In genomic region chr4:7877131-7877530, GRCh38 we compare ENCODE assay signal across 15 cellular contexts.
DNase-seq lines count a peak whose midpoint lies in the region; ATAC-seq and TF ChIP-seq lines count a peak whose summit lies in the region.
"Had no signal": no experiment of that assay in that cellular context is flagged by ENCODE, and none has a peak within 500 bp of the region (broad histone marks: within the 10 kb centered on the region; RNA-seq: fewer than 3 reads in every experiment).

No MANE protein-coding gene starts in this region.

- H3K27ac ChIP-seq in A673 (ENCODE audit: low read depth, low read length, poor library complexity, severe bottlenecking), result peak overlapping the region; percentile 18
- H3K27ac ChIP-seq in CD4-positive, alpha-beta memory T cell (ENCODE audit: low read depth, low read length), result peak overlapping the region; percentile 44
- peak overlapping the region; percentile 60 to 70 for H3K27ac ChIP-seq in ascending aorta
- peak overlapping the region; percentile 44 for H3K27ac ChIP-seq in naive thymus-derived CD4-positive, alpha-beta T cell (ENCODE audit: low read depth, low read length)
- no peak overlapping the region for H3K27ac ChIP-seq in WERI-Rb-1
- H3K27ac ChIP-seq: C4-2B, parathyroid adenoma, SJCRH30 had no signal

- no peaks in the 10 kb centered on the region for H3K36me3 ChIP-seq in A673 (ENCODE audit: insufficient read depth, low read length, poor library complexity, severe bottlenecking)
- no peaks in the 10 kb centered on the region for H3K36me3 ChIP-seq in CD4-positive, alpha-beta memory T cell (ENCODE audit: insufficient read depth, low read length)
- H3K36me3 ChIP-seq in ascending aorta, result no peaks in the 10 kb centered on the region
- H3K36me3 ChIP-seq in naive thymus-derived CD4-positive, alpha-beta T cell (ENCODE audit: control insufficient read depth in 2 of 3, insufficient read depth in 3 of 3, low read length in 3 of 3), result no peaks in the 10 kb centered on the region
- H3K36me3 ChIP-seq in WERI-Rb-1, result no peaks in the 10 kb centered on the region
- H3K36me3 ChIP-seq: SJCRH30, tibial nerve had no signal

- no peaks in the 10 kb centered on the region for H3K9me3 Mint-ChIP-seq in CD4-positive, alpha-beta memory T cell
- peaks cover 0 to 1% (median 0%) of the 10 kb centered on the region in 11 donors for H3K9me3 Mint-ChIP-seq in naive thymus-derived CD4-positive, alpha-beta T cell

- peak overlapping the region in 7 of 8 donors; percentile 76 to 94 (median 84) for H3K4me3 Mint-ChIP-seq in CD4-positive, alpha-beta memory T cell
- peak overlapping the region in 9 of 10 donors; percentile 50 to 78 (median 67) for H3K4me3 Mint-ChIP-seq in naive thymus-derived CD4-positive, alpha-beta T cell
- H3K4me3 Mint-ChIP-seq: IgD-negative memory B cell had no signal

- ATAC-seq in naive thymus-derived CD4-positive, alpha-beta T cell, result no peak

- H3K4me1 ChIP-seq in A673 (ENCODE audit: insufficient read depth, low read length, poor library complexity, severe bottlenecking), result peaks cover 22% of the 10 kb centered on the region
- peaks cover 42% of the 10 kb centered on the region for H3K4me1 ChIP-seq in CD4-positive, alpha-beta memory T cell (ENCODE audit: insufficient read depth, low read length)
- peaks cover 6 to 32% of the 10 kb centered on the region in 2 donors for H3K4me1 ChIP-seq in ascending aorta
- H3K4me1 ChIP-seq in naive thymus-derived CD4-positive, alpha-beta T cell (ENCODE audit: control insufficient read depth in 2 of 2, insufficient read depth in 2 of 2, low read length in 2 of 2), result peaks cover 5 to 22% of the 10 kb centered on the region in 2 donors

- CTCF ChIA-PET in A673 (lab: Charles Lee), result no interaction called here
- CTCF ChIA-PET in CD4-positive, alpha-beta memory T cell (lab: Charles Lee; ENCODE audit: partially characterized antibody), result interaction anchor here (0.8 to 6.5 kb wide), 19 partner anchors 9 to 111 kb away, joined by 3 to 87 read pairs (median 4); partner anchors contain the start of gene AFAP1
- CTCF ChIA-PET in naive thymus-derived CD4-positive, alpha-beta T cell (lab: Charles Lee), result interaction anchor here (0.6 to 2.6 kb wide), 13 partner anchors 12 to 809 kb away, joined by 3 to 22 read pairs (median 3); partner anchors contain the start of genes AFAP1 and GRPEL1

- DNase-seq in A673 (ENCODE audit: low spot score) (no peak), ascending aorta (ENCODE audit: low spot score in 2 of 2) (peak in 1 of 2 donors; percentile 59), DMS153 (lab: John Stamatoyannopoulos, UW) (no peak), T-helper 9 cell (no peak), WERI-Rb-1 (no peak)
- no peak for DNase-seq in CD4-positive, alpha-beta memory T cell
- DNase-seq in naive thymus-derived CD4-positive, alpha-beta T cell, result no peak
- DNase-seq in stimulated activated CD4-positive, alpha-beta T cell treated with anti-CD3 and anti-CD28 coated beads, Interleukin-1b, Interleukin-23, amount 100 ng/mL, for 48 hours, result no peak
- DNase-seq: mammary epithelial cell, NCI-H2171 treated with DMSO at 0.1 percent for 48 hours, SJCRH30 had no signal

- POLR2A ChIA-PET in A673 (lab: Charles Lee; ENCODE audit: low non-redundant PET), result no interaction called here
- POLR2A ChIA-PET in CD4-positive, alpha-beta memory T cell (lab: Charles Lee; ENCODE audit: partially characterized antibody), result interaction anchor here (0.8 to 2.3 kb wide), 9 partner anchors 9 to 75 kb away, joined by 3 to 34 read pairs (median 5); partner anchors contain the start of gene AFAP1
- POLR2A ChIA-PET in naive thymus-derived CD4-positive, alpha-beta T cell (lab: Charles Lee), result interaction anchor here (0.9 to 2.2 kb wide), 3 partner anchors 13 to 109 kb away, joined by 3 to 14 read pairs (median 5); partner anchors contain the start of gene AFAP1

- H3K9me3 ChIP-seq in A673 (ENCODE audit: low read depth, low read length, poor library complexity, severe bottlenecking) (no peaks in the 10 kb centered on the region), ascending aorta (no peaks in the 10 kb centered on the region), WERI-Rb-1 (ENCODE audit: severe bottlenecking) (peaks cover 2% of the 10 kb centered on the region)
- H3K9me3 ChIP-seq in CD4-positive, alpha-beta memory T cell (ENCODE audit: control insufficient read depth in 1 of 2, low read length in 2 of 2), result no peaks in the 10 kb centered on the region
- no peaks in the 10 kb centered on the region for H3K9me3 ChIP-seq in naive thymus-derived CD4-positive, alpha-beta T cell (ENCODE audit: control insufficient read depth in 2 of 3, low read length in 3 of 3)
- H3K9me3 ChIP-seq: SJCRH30 had no signal

- H3K27me3 ChIP-seq in A673 (replicated peaks; ENCODE audit: insufficient read depth, low read depth, low read length, poor library complexity) (no peaks in the 10 kb centered on the region), ascending aorta (no peaks in the 10 kb centered on the region), WERI-Rb-1 (ENCODE audit: insufficient read depth, low read depth, severe bottlenecking) (no peaks in the 10 kb centered on the region)
- H3K27me3 ChIP-seq in CD4-positive, alpha-beta memory T cell (ENCODE audit: insufficient read depth, low read length), result no peaks in the 10 kb centered on the region
- no peaks in the 10 kb centered on the region for H3K27me3 ChIP-seq in naive thymus-derived CD4-positive, alpha-beta T cell (ENCODE audit: control insufficient read depth in 2 of 2, insufficient read depth in 2 of 2, low read length in 2 of 2)
- H3K27me3 ChIP-seq: SJCRH30, tibial nerve had no signal

- peak overlapping the region; percentile 67 to 96 (median 91) for H3K27ac Mint-ChIP-seq in CD4-positive, alpha-beta memory T cell
- peak overlapping the region in 8 of 9 donors; percentile 41 to 98 (median 78) for H3K27ac Mint-ChIP-seq in naive thymus-derived CD4-positive, alpha-beta T cell
- H3K27ac Mint-ChIP-seq: IgD-negative memory B cell had no signal

- no TSS peak for BruUV-seq in A673 (replicated peaks; lab: Mats Ljungman, UMichigan)

- TF ChIP-seq CTCF in A673 (conservative IDR thresholded peaks at IDR 0.05; ENCODE audit: low read depth, low read length), result no peak
- no peak for TF ChIP-seq CTCF in ascending aorta (IDR thresholded peaks at IDR 0.05)
- no peak for TF ChIP-seq CTCF in WERI-Rb-1 (IDR thresholded peaks at IDR 0.05; ENCODE audit: low read depth, low read length)

- peaks cover 42 to 69% (median 60%) of the 10 kb centered on the region in 4 donors for H3K4me1 Mint-ChIP-seq in CD4-positive, alpha-beta memory T cell
- H3K4me1 Mint-ChIP-seq in naive thymus-derived CD4-positive, alpha-beta T cell, result peaks cover 18 to 83% (median 76%) of the 10 kb centered on the region in 7 donors

- intact Hi-C loops in A673 (cut with micrococcal nuclease; ENCODE audit: unreplicated experiment), result no loop called here
- intact Hi-C loops in CD4-positive, alpha-beta memory T cell (cut with micrococcal nuclease), result loop anchor here (2.0 kb wide), 3 partner anchors 62 to 110 kb away; partner anchors contain the start of gene AFAP1
- intact Hi-C loops in ascending aorta (cut with DNase I), result loop anchor here (2.0 kb wide), 1 partner anchor 28 kb away; no protein-coding TSS in a partner anchor
- intact Hi-C loops in naive thymus-derived CD4-positive, alpha-beta T cell (cut with micrococcal nuclease), result loop anchor here in 1 of 2 donors (2.0 kb wide), 1 partner anchor 72 kb away; no protein-coding TSS in a partner anchor

- H3K27me3 Mint-ChIP-seq in CD4-positive, alpha-beta memory T cell, result no peaks in the 10 kb centered on the region
- no peaks in the 10 kb centered on the region for H3K27me3 Mint-ChIP-seq in naive thymus-derived CD4-positive, alpha-beta T cell
- H3K27me3 Mint-ChIP-seq: IgD-negative memory B cell had no signal

- H3K36me3 Mint-ChIP-seq in CD4-positive, alpha-beta memory T cell, result no peaks in the 10 kb centered on the region
- H3K36me3 Mint-ChIP-seq in naive thymus-derived CD4-positive, alpha-beta T cell, result peaks cover 0 to 4% (median 3%) of the 10 kb centered on the region in 5 donors

- no peak overlapping the region for H3K4me3 ChIP-seq in A673 (ENCODE audit: low read depth, low read length, poor library complexity, severe bottlenecking)
- peak overlapping the region in 1 of 2 donors; percentile 33 for H3K4me3 ChIP-seq in CD4-positive, alpha-beta memory T cell (ENCODE audit: low read length in 2 of 2)
- H3K4me3 ChIP-seq in ascending aorta, result peak overlapping the region in 1 of 2 donors; percentile 20
- no peak overlapping the region for H3K4me3 ChIP-seq in naive thymus-derived CD4-positive, alpha-beta T cell (ENCODE audit: low read length)
- H3K4me3 ChIP-seq in WERI-Rb-1 (ENCODE audit: low read depth, low read length), result no peak overlapping the region
- H3K4me3 ChIP-seq: SJCRH30, tibial nerve had no signal
